In genomic region chr21:45228656-45229240, GRCh38 we compare ENCODE assay signal across 17 cellular contexts. TPM values are rescaled to one million over a fixed set of nuclear protein-coding genes. Genes with fewer than 3 reads are reported as not detected.
DNase-seq lines count a peak whose midpoint lies in the region; ATAC-seq, FAIRE-seq and TF ChIP-seq lines count a peak whose summit lies in the region.
"Had no signal": no experiment of that assay in that cellular context is flagged by ENCODE, and none has a peak within 500 bp of the region (broad histone marks: within the 10 kb centered on the region; RNA-seq: fewer than 3 reads in every experiment).

No MANE protein-coding gene starts in this region.

- intact Hi-C loops in PC-3 (cut with micrococcal nuclease): loop anchor here (5.0 kb wide), 1 partner anchor 86 kb away; no protein-coding TSS in a partner anchor
- intact Hi-C loops in aorta (cut with DNase I): no loop called here

- H3K9me3 ChIP-seq in PC-3 (ENCODE audit: low read length): no peaks in the 10 kb centered on the region
- no peaks in the 10 kb centered on the region for H3K9me3 ChIP-seq in aorta (ENCODE audit: control insufficient read depth, low read length)
- no peaks in the 10 kb centered on the region for H3K9me3 ChIP-seq in small intestine (ENCODE audit: control insufficient read depth, low read depth)
- H3K9me3 ChIP-seq: Caco-2, gastroesophageal sphincter had no signal

- H3K79me2 ChIP-seq in PC-3 (ENCODE audit: low read length): no peaks in the 10 kb centered on the region

- H3K36me3 Mint-ChIP-seq in stimulated activated naive CD8-positive, alpha-beta T cell treated with anti-CD3 and anti-CD28 coated beads, Interleukin-15, Interleukin-2, amounts not matched to agents 100 ng/mL and 50 ng/mL, for 24 hours (ENCODE audit: low read depth): no peaks in the 10 kb centered on the region
- H3K36me3 Mint-ChIP-seq in immature natural killer cell: peaks cover 0 to 2% (median 0%) of the 10 kb centered on the region in 3 donors
- H3K36me3 Mint-ChIP-seq: neural progenitor cell had no signal

- peaks cover 48% of the 10 kb centered on the region for H3K4me1 Mint-ChIP-seq in stimulated activated naive CD8-positive, alpha-beta T cell treated with anti-CD3 and anti-CD28 coated beads, Interleukin-15, Interleukin-2, amounts not matched to agents 100 ng/mL and 50 ng/mL, for 24 hours (ENCODE audit: low read depth)
- peaks cover 30 to 35% of the 10 kb centered on the region in 2 donors for H3K4me1 Mint-ChIP-seq in immature natural killer cell

- BruUV-seq in PC-3 (replicated peaks; lab: Mats Ljungman, UMichigan): no TSS peak

- H3K27ac ChIP-seq in PC-3 (ENCODE audit: low read length) (no peak overlapping the region), aorta (ENCODE audit: low read depth in 1 of 2, low read length in 2 of 2) (no peak overlapping the region), small intestine (ENCODE audit: low read depth in 1 of 2, low read length in 1 of 2) (no peak overlapping the region)
- H3K27ac ChIP-seq: neural progenitor cell, WERI-Rb-1 had no signal

- H3K36me3 ChIP-seq in PC-3 (ENCODE audit: low read depth, low read length) (no peaks in the 10 kb centered on the region), aorta (ENCODE audit: control insufficient read depth in 1 of 2, insufficient read depth in 2 of 2, low read length in 1 of 2) (peaks cover 0 to under 1% of the 10 kb centered on the region in 2 donors), small intestine (ENCODE audit: control insufficient read depth in 2 of 2, insufficient read depth in 2 of 2, low read length in 2 of 2) (no peaks in the 10 kb centered on the region)
- H3K36me3 ChIP-seq: neural progenitor cell had no signal

- H3K27me3 ChIP-seq in PC-3 (ENCODE audit: low read length): no peaks in the 10 kb centered on the region
- H3K27me3 ChIP-seq in aorta (ENCODE audit: control insufficient read depth in 1 of 2, insufficient read depth in 2 of 2, low read length in 1 of 2): no peaks in the 10 kb centered on the region
- no peaks in the 10 kb centered on the region for H3K27me3 ChIP-seq in small intestine (ENCODE audit: control insufficient read depth in 2 of 2, insufficient read depth in 2 of 2, low read length in 2 of 2)
- H3K27me3 ChIP-seq: neural progenitor cell had no signal

- DNase-seq in stimulated activated naive CD8-positive, alpha-beta T cell treated with anti-CD3 and anti-CD28 coated beads, Interleukin-15, Interleukin-2, amounts not matched to agents 100 U/mL and 50 U/mL, for 24 hours: no peak
- no peak for DNase-seq in PC-3
- no peak for DNase-seq in immature natural killer cell
- DNase-seq in aorta: no peak
- no peak for DNase-seq in small intestine
- no peak for DNase-seq in CD1c-positive myeloid dendritic cell (ENCODE audit: extremely low spot score)
- DNase-seq: activated naive CD8-positive, alpha-beta T cell treated with anti-CD3 and anti-CD28 coated beads, Interleukin-2, amount 10 ng/mL, durations not matched to agents 7 days and 5 days; Caco-2; left colon; NCI-H1105; NCI-H510A treated with DMSO at 0.1 percent for 48 hours; WERI-Rb-1 had no signal

- no peaks in the 10 kb centered on the region for H4K20me1 ChIP-seq in PC-3 (ENCODE audit: low read length)

- no peak overlapping the region for H3K4me3 ChIP-seq in PC-3 (ENCODE audit: low read length)
- H3K4me3 ChIP-seq in aorta (ENCODE audit: low read length in 2 of 2): no peak overlapping the region
- no peak overlapping the region for H3K4me3 ChIP-seq in small intestine (ENCODE audit: low read depth in 1 of 2, low read length in 2 of 2)
- H3K4me3 ChIP-seq: gastroesophageal sphincter, neural progenitor cell had no signal

- 78% methylated on average over 3 of the region's 3 CpGs for WGBS in aorta, 2 donors
- 73 to 82% (median 73%) methylated on average over 3 of the region's 3 CpGs for WGBS in small intestine, 3 donors

- FAIRE-seq in small intestine (lab: Jason Lieb, UNC): no peak

- no peak overlapping the region for H3K4me3 Mint-ChIP-seq in stimulated activated naive CD8-positive, alpha-beta T cell treated with anti-CD3 and anti-CD28 coated beads, Interleukin-15, Interleukin-2, amounts not matched to agents 100 ng/mL and 50 ng/mL, for 24 hours
- peak overlapping the region in 4 of 5 donors; percentile 49 to 85 (median 76) for H3K4me3 Mint-ChIP-seq in immature natural killer cell
- H3K4me3 Mint-ChIP-seq: activated naive CD8-positive, alpha-beta T cell treated with anti-CD3 and anti-CD28 coated beads, Interleukin-2, amount 10 ng/mL, durations not matched to agents 7 days and 5 days; neural progenitor cell had no signal

- peak overlapping the region; percentile 5; the same call in 1 of the 2 replicates for H3K4me2 ChIP-seq in PC-3 (ENCODE audit: low read length)
- H3K4me2 ChIP-seq: neural progenitor cell had no signal

- H3K27ac Mint-ChIP-seq in stimulated activated naive CD8-positive, alpha-beta T cell treated with anti-CD3 and anti-CD28 coated beads, Interleukin-15, Interleukin-2, amounts not matched to agents 100 ng/mL and 50 ng/mL, for 24 hours: peak overlapping the region; percentile 73
- H3K27ac Mint-ChIP-seq in immature natural killer cell: peak overlapping the region; percentile 17 to 90 (median 53)
- H3K27ac Mint-ChIP-seq: activated naive CD8-positive, alpha-beta T cell treated with anti-CD3 and anti-CD28 coated beads, Interleukin-2, amount 10 ng/mL, durations not matched to agents 7 days and 5 days; neural progenitor cell had no signal

- peaks cover 29% of the 10 kb centered on the region for H3K4me1 ChIP-seq in PC-3 (ENCODE audit: insufficient read depth, low read length)
- no peaks in the 10 kb centered on the region for H3K4me1 ChIP-seq in aorta (ENCODE audit: control insufficient read depth in 1 of 2, insufficient read depth in 2 of 2, low read length in 2 of 2)
- H3K4me1 ChIP-seq in small intestine (ENCODE audit: control insufficient read depth in 2 of 2, insufficient read depth in 1 of 2, low read depth in 1 of 2, low read length in 1 of 2): no peaks in the 10 kb centered on the region
- H3K4me1 ChIP-seq: Caco-2, neural progenitor cell had no signal

- ATAC-seq in stimulated activated naive CD8-positive, alpha-beta T cell treated with anti-CD3 and anti-CD28 coated beads, Interleukin-15, Interleukin-2, amounts not matched to agents 100 U/mL and 50 U/mL, for 24 hours: no peak
- ATAC-seq in PC-3: no peak
- peak; percentile 12 for ATAC-seq in aorta (ENCODE audit: low FRiP score)
- ATAC-seq in HG03460 (IDR thresholded peaks at IDR 0.05; ENCODE audit: unreplicated experiment): no peak
- ATAC-seq: left colon, Right ventricle myocardium inferior had no signal

- no peak overlapping the region for H3K9ac ChIP-seq in PC-3 (ENCODE audit: low read length)
- H3K9ac ChIP-seq: neural progenitor cell had no signal

- H3K9me2 ChIP-seq in PC-3 (replicated peaks; ENCODE audit: low read length): no peaks in the 10 kb centered on the region

- CTCF ChIA-PET in PC-3 (lab: Charles Lee): interaction anchor here (1.1 to 1.9 kb wide), 2 partner anchors 41 to 88 kb away, joined by 3 to 5 read pairs; no protein-coding TSS in a partner anchor

- no peak for TF ChIP-seq CTCF in PC-3 (conservative IDR thresholded peaks at IDR 0.05; ENCODE audit: low read depth, low read length)

- peaks cover 14% of the 10 kb centered on the region for H3K27me3 Mint-ChIP-seq in stimulated activated naive CD8-positive, alpha-beta T cell treated with anti-CD3 and anti-CD28 coated beads, Interleukin-15, Interleukin-2, amounts not matched to agents 100 ng/mL and 50 ng/mL, for 24 hours
- H3K27me3 Mint-ChIP-seq in immature natural killer cell (ENCODE audit: low read depth in 3 of 3): peaks cover 18 to 42% (median 19%) of the 10 kb centered on the region in 3 donors

- H3F3A ChIP-seq in PC-3 (ENCODE audit: low read length, unreplicated experiment): no peaks in the 10 kb centered on the region

- no peak overlapping the region for H2AFZ ChIP-seq in PC-3 (ENCODE audit: low read length)
- H2AFZ ChIP-seq: neural progenitor cell had no signal

- H3K9me3 Mint-ChIP-seq in stimulated activated naive CD8-positive, alpha-beta T cell treated with anti-CD3 and anti-CD28 coated beads, Interleukin-15, Interleukin-2, amounts not matched to agents 100 ng/mL and 50 ng/mL, for 24 hours: no peaks in the 10 kb centered on the region
- no peaks in the 10 kb centered on the region for H3K9me3 Mint-ChIP-seq in immature natural killer cell
- H3K9me3 Mint-ChIP-seq: activated naive CD8-positive, alpha-beta T cell treated with anti-CD3 and anti-CD28 coated beads, Interleukin-2, amount 10 ng/mL, durations not matched to agents 7 days and 5 days; neural progenitor cell had no signal

- POLR2A ChIA-PET in PC-3 (lab: Charles Lee; ENCODE audit: unreplicated experiment): interaction anchor here (0.5 to 0.7 kb wide), 2 partner anchors 59 to 101 kb away, joined by 4 read pairs; partner anchors contain the start of gene POFUT2

RNA-seq across cellular contexts. Expression of gene POFUT2, which starts 58.9 kb away (rescaled TPM):
- total RNA-seq in PC-3 (2014; rRNA removed) (19.6 and 28.2 TPM in 2 replicates), aorta (10 to 100 TPM; 35.8 to 52.2 TPM)
- polyA plus RNA-seq in immature natural killer cell (1 to 10 TPM; 1.1 to 5.2 (median 4.7) TPM), aorta (10 to 100 TPM; 12.6 to 49.1 TPM), small intestine (10 to 100 TPM; 13.5 to 34.4 (median 20.0) TPM)
